Comparison of ENCODE assay signal across 16 cellular contexts in genomic region chr2:161344737-161345136, GRCh38.
"Had no signal": no experiment of that assay in that cellular context is flagged by ENCODE, and none has a peak within 500 bp of the region (broad histone marks: within the 10 kb centered on the region; RNA-seq: fewer than 3 reads in every experiment).

No MANE protein-coding gene starts in this region.

- H3K9me3 Mint-ChIP-seq: type B pancreatic cell had no signal

- DNase-seq: effector CD4-positive, alpha-beta T cell; endodermal cell; foreskin melanocyte; heart left ventricle; hippocampal formation; kidney glomerular epithelial cell; mesendoderm; naive B cell; posterior cingulate gyrus; sigmoid colon; stimulated activated naive CD8-positive, alpha-beta T cell treated with anti-CD3 and anti-CD28 coated beads, Interleukin-15, Interleukin-2, amounts not matched to agents 100 U/mL and 50 U/mL, for 24 hours; thyroid gland had no signal

- H3K9me3 ChIP-seq: heart left ventricle, sigmoid colon, suprapubic skin, thyroid gland had no signal

- H3K27me3 Mint-ChIP-seq: naive B cell, type B pancreatic cell had no signal

- H3K27ac ChIP-seq: coronary artery, heart left ventricle, sigmoid colon, skin epidermis, suprapubic skin, thyroid gland had no signal

- H3K4me3 ChIP-seq: coronary artery, heart left ventricle, sigmoid colon, skin epidermis, suprapubic skin, thyroid gland had no signal

- ATAC-seq: heart left ventricle; stimulated activated naive CD8-positive, alpha-beta T cell treated with anti-CD3 and anti-CD28 coated beads, Interleukin-15, Interleukin-2, amounts not matched to agents 100 U/mL and 50 U/mL, for 24 hours had no signal

- H3K36me3 ChIP-seq: heart left ventricle, sigmoid colon, suprapubic skin, thyroid gland had no signal

- H3K4me1 ChIP-seq: sigmoid colon, suprapubic skin had no signal

- H3K27me3 ChIP-seq: heart left ventricle, sigmoid colon, suprapubic skin, thyroid gland had no signal

- H3K27ac Mint-ChIP-seq: type B pancreatic cell had no signal

- H3K4me3 Mint-ChIP-seq: endodermal cell, type B pancreatic cell had no signal
